Comparison of ENCODE assay signal across 15 cellular contexts in the genomic region with DNA sequence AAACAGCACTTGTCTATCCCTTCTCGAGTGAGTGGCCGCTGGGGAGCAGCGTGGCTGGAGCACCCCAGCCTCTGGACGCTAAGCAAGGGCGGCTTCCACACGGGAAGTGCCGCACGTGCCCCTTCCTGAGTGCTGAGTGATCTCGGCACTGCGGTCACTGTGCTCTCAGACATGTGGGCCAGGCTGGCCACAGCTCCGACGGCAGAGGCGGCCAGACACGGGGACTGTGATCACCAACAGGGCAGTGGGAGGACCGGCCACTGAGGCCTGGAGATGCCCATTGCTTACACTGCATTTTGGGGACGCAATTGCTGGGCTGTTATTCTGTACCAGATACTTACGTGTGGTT. TPM values are rescaled to one million over a fixed set of nuclear protein-coding genes. Genes with fewer than 3 reads are reported as not detected.
DNase-seq lines count a peak whose midpoint lies in the region; ATAC-seq and TF ChIP-seq lines count a peak whose summit lies in the region.
"Had no signal": no experiment of that assay in that cellular context is flagged by ENCODE, and none has a peak within 500 bp of the region (broad histone marks: within the 10 kb centered on the region; RNA-seq: fewer than 3 reads in every experiment).

No MANE protein-coding gene starts in this region.

- no peak overlapping the region for H2BK5ac ChIP-seq in neuronal stem cell (ENCODE audit: low read length)

- peaks cover 62 to 85% of the 10 kb centered on the region in 2 donors for H3K36me3 ChIP-seq in neuronal stem cell (replicated peaks in 1 of 2; ENCODE audit: control insufficient read depth in 2 of 2, insufficient read depth in 2 of 2, low read length in 2 of 2)

- no peak overlapping the region for H2BK120ac ChIP-seq in neuronal stem cell (ENCODE audit: low read depth, low read length)

- H3K79me1 ChIP-seq in neuronal stem cell (ENCODE audit: low read depth, low read length), result no peaks in the 10 kb centered on the region

- H3K18ac ChIP-seq in neuronal stem cell (ENCODE audit: low read length), result no peak overlapping the region

- no peak overlapping the region for H4K8ac ChIP-seq in neuronal stem cell (ENCODE audit: low read depth, low read length)

- peak overlapping the region; percentile 36 for H3K9ac ChIP-seq in neuronal stem cell (ENCODE audit: low read depth, low read length, poor library complexity)
- H3K9ac ChIP-seq: GM23248 had no signal

- no CpG with 5 or more reads among the region's 17 CpGs for WGBS in neuronal stem cell (ENCODE audit: extremely low coverage in 2 of 2, insufficient read length in 2 of 2, insufficient replicate concordance in 1 of 2), 2 donors

- H4K91ac ChIP-seq in neuronal stem cell (ENCODE audit: low read depth, low read length, poor library complexity), result no peak overlapping the region

- H3K4ac ChIP-seq in neuronal stem cell (ENCODE audit: low read length), result no peak overlapping the region

- H3K4me2 ChIP-seq in neuronal stem cell (ENCODE audit: insufficient read depth, low read length, poor library complexity, severe bottlenecking), result no peak overlapping the region

- H2BK12ac ChIP-seq in neuronal stem cell (ENCODE audit: low read length), result no peak overlapping the region

- ATAC-seq in GM21526 (IDR thresholded peaks at IDR 0.05; ENCODE audit: low FRiP score, unreplicated experiment), result no peak
- ATAC-seq: CD8-positive, alpha-beta T cell had no signal

- no peaks in the 10 kb centered on the region for H3K27me3 ChIP-seq in neuronal stem cell (ENCODE audit: control insufficient read depth in 3 of 3, insufficient read depth in 3 of 3, low read depth in 1 of 3, low read length in 3 of 3)

- peak overlapping the region; percentile 84 for H3K27ac ChIP-seq in C4-2B
- peak overlapping the region; percentile 49 for H3K27ac ChIP-seq in VCaP
- no peak overlapping the region for H3K27ac ChIP-seq in neuronal stem cell (replicated peaks; ENCODE audit: low read length)
- H3K27ac ChIP-seq: GM23248 had no signal

- peaks cover 4 to 6% of the 10 kb centered on the region in 2 donors for H3K9me3 ChIP-seq in neuronal stem cell (replicated peaks in 1 of 2; ENCODE audit: control insufficient read depth in 2 of 2, insufficient read depth in 1 of 2, low read depth in 1 of 2, low read length in 2 of 2)
- H3K9me3 ChIP-seq: Caco-2 had no signal

- peak overlapping the region in 1 of 2 donors; percentile 37 for H3K4me3 ChIP-seq in neuronal stem cell (ENCODE audit: low read length in 2 of 2)
- H3K4me3 ChIP-seq: GM23248 had no signal

- no peaks in the 10 kb centered on the region for H3K4me1 ChIP-seq in neuronal stem cell (ENCODE audit: control insufficient read depth in 2 of 2, insufficient read depth in 1 of 2, low read depth in 1 of 2, low read length in 2 of 2)

- no peak overlapping the region for H2AFZ ChIP-seq in neuronal stem cell (ENCODE audit: low read length)
- H2AFZ ChIP-seq: GM23248 had no signal

- no peak for DNase-seq in neuronal stem cell (ENCODE audit: low spot score)
- no peak for DNase-seq in midbrain (lab: John Stamatoyannopoulos, UW)
- no peak for DNase-seq in anterior cingulate cortex (lab: John Stamatoyannopoulos, UW)
- DNase-seq: Caco-2; CD4-positive, CD25-positive, alpha-beta regulatory T cell; CD8-positive, alpha-beta T cell; DMS153; DND-41; GM23248; H7; HCEC 1CT had no signal

- no peak for TF ChIP-seq CTCF in C4-2B (conservative IDR thresholded peaks at IDR 0.05)
- TF ChIP-seq CTCF in VCaP (conservative IDR thresholded peaks at IDR 0.05), result no peak

- no peak overlapping the region for H2BK15ac ChIP-seq in neuronal stem cell (ENCODE audit: low read length)

- no peak overlapping the region for H3K23ac ChIP-seq in neuronal stem cell (ENCODE audit: low read depth, low read length, poor library complexity)

- no peak overlapping the region for H2AK5ac ChIP-seq in neuronal stem cell (ENCODE audit: low read depth, low read length)

- H3K14ac ChIP-seq in neuronal stem cell (ENCODE audit: low read length), result no peak overlapping the region

RNA-seq across cellular contexts. Expression of gene ECHS1, which starts 7.0 kb away (rescaled TPM):
- 61.5 TPM for polyA plus RNA-seq in neuronal stem cell (2013, experiment 1 of 2)
- 63.2 TPM for polyA plus RNA-seq in neuronal stem cell (2013, experiment 2 of 2)

RNA-seq across cellular contexts. Expression of gene FUOM, which starts 8.3 kb away (rescaled TPM):
- polyA plus RNA-seq in neuronal stem cell (2013, experiment 1 of 2), result 16.2 TPM
- polyA plus RNA-seq in neuronal stem cell (2013, experiment 2 of 2), result 16.5 TPM

RNA-seq across cellular contexts. Expression of gene PAOX, which starts 13.0 kb away (rescaled TPM):
- polyA plus RNA-seq in neuronal stem cell (2013, experiment 1 of 2), result 6.1 TPM
- 5.9 TPM for polyA plus RNA-seq in neuronal stem cell (2013, experiment 2 of 2)

RNA-seq across cellular contexts. Expression of gene PRAP1, which starts 18.9 kb away (rescaled TPM):
- 0.52 TPM for polyA plus RNA-seq in neuronal stem cell (2013, experiment 1 of 2)
- polyA plus RNA-seq in neuronal stem cell (2013, experiment 2 of 2), result 0.43 TPM
- polyA plus RNA-seq: BJ; CD4-positive, CD25-positive, alpha-beta regulatory T cell; GM23248 had no signal

RNA-seq across cellular contexts. Expression of gene MTG1, which starts 27.9 kb away (rescaled TPM):
- 15.5 TPM for polyA plus RNA-seq in neuronal stem cell (2013, experiment 1 of 2)
- 15.8 TPM for polyA plus RNA-seq in neuronal stem cell (2013, experiment 2 of 2)
